Comparison of ENCODE assay signal across 19 cellular contexts in the genomic region with DNA sequence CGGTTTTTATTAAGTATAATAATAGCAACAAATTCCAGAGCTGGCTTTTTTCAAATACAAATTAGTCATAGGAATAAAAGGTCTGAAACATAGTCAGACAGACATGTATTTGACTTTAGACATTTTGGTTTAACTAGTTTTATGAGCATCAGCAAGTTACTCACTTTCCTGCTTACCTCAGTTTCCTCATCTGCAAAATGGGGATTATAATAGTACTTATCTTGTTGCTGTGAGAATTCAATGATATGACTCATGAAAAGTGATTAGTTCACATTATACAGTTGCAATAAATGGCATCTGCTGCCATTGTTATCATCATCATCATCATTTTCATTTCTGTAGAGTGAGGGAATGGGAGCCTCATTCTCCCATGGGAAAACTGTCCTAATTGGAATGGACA. TPM values are rescaled to one million over a fixed set of nuclear protein-coding genes. Genes with fewer than 3 reads are reported as not detected.
DNase-seq lines count a peak whose midpoint lies in the region; ATAC-seq, FAIRE-seq and TF ChIP-seq lines count a peak whose summit lies in the region.
"Had no signal": no experiment of that assay in that cellular context is flagged by ENCODE, and none has a peak within 500 bp of the region (broad histone marks: within the 10 kb centered on the region; RNA-seq: fewer than 3 reads in every experiment).

No MANE protein-coding gene starts in this region.

- WGBS in IMR-90 (ENCODE audit: extremely low coverage in 2 of 2, insufficient read length in 1 of 2), 2 experiments, result no CpG with 5 or more reads among the region's 1 CpG

- H3K27me3 Mint-ChIP-seq in activated CD4-positive, alpha-beta T cell treated with anti-CD3 and anti-CD28 coated beads, Interleukin-2, amount 10 ng/mL, durations not matched to agents 7 days and 5 days, result no peaks in the 10 kb centered on the region
- H3K27me3 Mint-ChIP-seq: B cell; CD4-positive, CD25-positive, alpha-beta regulatory T cell had no signal

- peak overlapping the region; percentile 83 for H2BK5ac ChIP-seq in IMR-90 (ENCODE audit: low read depth, low read length, poor library complexity, severe bottlenecking)

- dilution Hi-C loops in IMR-90 (cut with HindIII; ENCODE audit: low sequenced_read_pairs, unreplicated experiment), result no loop called here

- H3K9ac ChIP-seq in IMR-90 (ENCODE audit: low read depth, low read length), result no peak overlapping the region
- H3K9ac ChIP-seq: BLaER1 had no signal

- no peaks in the 10 kb centered on the region for H4K20me1 ChIP-seq in IMR-90 (ENCODE audit: insufficient read depth, low read length)
- H4K20me1 ChIP-seq: BLaER1 had no signal

- peak overlapping the region; percentile 53; the same call in 1 of the 2 replicates for H4K91ac ChIP-seq in IMR-90 (ENCODE audit: insufficient read depth, low read depth, low read length)

- peak overlapping the region; percentile 51; the same call in 2 of the 3 replicates for H2BK15ac ChIP-seq in IMR-90 (ENCODE audit: low read depth, low read length)

- peak overlapping the region; percentile 96 for H2BK20ac ChIP-seq in IMR-90 (ENCODE audit: low read depth, low read length)

- peak overlapping the region; percentile 91 for H2BK120ac ChIP-seq in IMR-90 (ENCODE audit: low read depth, low read length)

- peak; percentile 41 for FAIRE-seq in H54 (lab: Jason Lieb, UNC)
- FAIRE-seq in endometrium (lab: Jason Lieb, UNC), result peak; percentile 88
- FAIRE-seq: G401.6 had no signal

- TF ChIP-seq POLR2A in H54 (IDR thresholded peaks at IDR 0.05; ENCODE audit: low read depth, low read length), result no peak
- TF ChIP-seq POLR2A in IMR-90 (IDR thresholded peaks at IDR 0.05; ENCODE audit: low read depth, low read length), result no peak

- H3K9me3 ChIP-seq in IMR-90 (ENCODE audit: control insufficient read depth, insufficient read depth, low read length), result no peaks in the 10 kb centered on the region
- H3K9me3 ChIP-seq: BLaER1, Caco-2 had no signal

- H3K9me1 ChIP-seq in IMR-90 (ENCODE audit: insufficient read depth, low read length), result peaks cover 17% of the 10 kb centered on the region

- no peak overlapping the region for H2AK9ac ChIP-seq in IMR-90 (replicated peaks; ENCODE audit: low read depth, low read length, poor library complexity)

- peak; percentile 64 for DNase-seq in EH (ENCODE audit: low read depth)
- DNase-seq in H54 (ENCODE audit: insufficient read length, low spot score), result no peak
- DNase-seq in IMR-90, result no peak
- no peak for DNase-seq in activated CD4-positive, alpha-beta T cell treated with anti-CD3 and anti-CD28 coated beads, Interleukin-2, amount 10 ng/mL, durations not matched to agents 7 days and 5 days
- DNase-seq: Caco-2; CD4-positive, CD25-positive, alpha-beta regulatory T cell; CD8-positive, alpha-beta T cell; DMS153; DND-41; GOT3; H7 had no signal

- ATAC-seq in IMR-90 (ENCODE audit: low read depth) (no peak), GM18873 (IDR thresholded peaks at IDR 0.05; ENCODE audit: low FRiP score, unreplicated experiment) (no peak), GM21447 (IDR thresholded peaks at IDR 0.05; ENCODE audit: unreplicated experiment) (no peak)
- ATAC-seq: CD8-positive, alpha-beta T cell had no signal

- no peaks in the 10 kb centered on the region for H3K4me1 Mint-ChIP-seq in activated CD4-positive, alpha-beta T cell treated with anti-CD3 and anti-CD28 coated beads, Interleukin-2, amount 10 ng/mL, durations not matched to agents 7 days and 5 days
- H3K4me1 Mint-ChIP-seq: B cell had no signal

- no peaks in the 10 kb centered on the region for H3K9me3 Mint-ChIP-seq in activated CD4-positive, alpha-beta T cell treated with anti-CD3 and anti-CD28 coated beads, Interleukin-2, amount 10 ng/mL, durations not matched to agents 7 days and 5 days
- H3K9me3 Mint-ChIP-seq: CD4-positive, CD25-positive, alpha-beta regulatory T cell; CD8-positive, alpha-beta T cell had no signal

- peaks cover 32% of the 10 kb centered on the region for H3K4me1 ChIP-seq in IMR-90 (ENCODE audit: control insufficient read depth, insufficient read depth, low read length)
- H3K4me1 ChIP-seq: BLaER1 had no signal

- H3K36me3 ChIP-seq in IMR-90 (ENCODE audit: control insufficient read depth, insufficient read depth, low read length), result peaks cover 15% of the 10 kb centered on the region

- TF ChIP-seq RAD21 in IMR-90 (IDR thresholded peaks at IDR 0.05; ENCODE audit: low read length), result no peak

- H3K23ac ChIP-seq in IMR-90 (ENCODE audit: low read depth, low read length), result peak overlapping the region; percentile 83

- POLR2A ChIA-PET in IMR-90 (lab: Charles Lee; ENCODE audit: unreplicated experiment), result no interaction called here
- POLR2A ChIA-PET in activated CD4-positive, alpha-beta T cell treated with anti-CD3 and anti-CD28 coated beads, Interleukin-2, amount 10 ng/mL, durations not matched to agents 7 days and 5 days (lab: Charles Lee), result no interaction called here

- no peak overlapping the region for H2AFZ ChIP-seq in IMR-90 (replicated peaks; ENCODE audit: low read length, poor library complexity)

- H3K27ac ChIP-seq in IMR-90 (ENCODE audit: insufficient read depth, low read length), result peak overlapping the region; percentile 63; the same call in 1 of the 2 replicates
- H3K27ac ChIP-seq: 22Rv1, BLaER1, C4-2B had no signal

- H3K27me3 ChIP-seq in IMR-90 (ENCODE audit: control insufficient read depth, insufficient read depth, low read length), result no peaks in the 10 kb centered on the region
- H3K27me3 ChIP-seq: BLaER1 had no signal

- H3K4ac ChIP-seq in IMR-90 (ENCODE audit: low read depth, low read length), result peak overlapping the region; percentile 89

- peaks cover 64% of the 10 kb centered on the region for H3K36me3 Mint-ChIP-seq in activated CD4-positive, alpha-beta T cell treated with anti-CD3 and anti-CD28 coated beads, Interleukin-2, amount 10 ng/mL, durations not matched to agents 7 days and 5 days (ENCODE audit: low read depth)

- no peak overlapping the region for H3K4me3 ChIP-seq in IMR-90 (ENCODE audit: insufficient read depth, low read depth, low read length)
- H3K4me3 ChIP-seq: BLaER1 had no signal

- peak overlapping the region; percentile 7 to 61; a peak in 3 of 4 replicates for H4K8ac ChIP-seq in IMR-90 (ENCODE audit: low read depth in 2 of 2, low read length in 2 of 2)

- H3K14ac ChIP-seq in IMR-90 (replicated peaks; ENCODE audit: low read depth, low read length), result peak overlapping the region; percentile 71

- peak overlapping the region; percentile 72; the same call in 1 of the 2 replicates for H4K5ac ChIP-seq in IMR-90 (ENCODE audit: low read depth, low read length)

- peak overlapping the region; percentile 57 for H2AK5ac ChIP-seq in IMR-90 (ENCODE audit: low read depth, low read length)

- H3K4me3 Mint-ChIP-seq in activated CD4-positive, alpha-beta T cell treated with anti-CD3 and anti-CD28 coated beads, Interleukin-2, amount 10 ng/mL, durations not matched to agents 7 days and 5 days, result no peak overlapping the region
- H3K4me3 Mint-ChIP-seq: B cell; CD4-positive, CD25-positive, alpha-beta regulatory T cell; CD8-positive, alpha-beta T cell had no signal

- peak overlapping the region; percentile 10; the same call in 1 of the 2 replicates for H3K56ac ChIP-seq in IMR-90 (ENCODE audit: extremely low read depth, insufficient read depth, low read length)

- H3K27ac Mint-ChIP-seq in activated CD4-positive, alpha-beta T cell treated with anti-CD3 and anti-CD28 coated beads, Interleukin-2, amount 10 ng/mL, durations not matched to agents 7 days and 5 days, result no peak overlapping the region
- H3K27ac Mint-ChIP-seq: B cell; CD4-positive, CD25-positive, alpha-beta regulatory T cell; CD8-positive, alpha-beta T cell had no signal

- in situ Hi-C loops in IMR-90 (cut with MboI; ENCODE audit: low sequenced_read_pairs), result no loop called here

- CTCF ChIA-PET in IMR-90 (lab: Yijun Ruan, JAX), result interaction anchor here (1.6 kb wide), 1 partner anchor 16 kb away, joined by 4 read pairs; no protein-coding TSS in a partner anchor
- CTCF ChIA-PET in activated CD4-positive, alpha-beta T cell treated with anti-CD3 and anti-CD28 coated beads, Interleukin-2, amount 10 ng/mL, durations not matched to agents 7 days and 5 days (lab: Charles Lee), result no interaction called here

- BruUV-seq in IMR-90 (replicated peaks; lab: Mats Ljungman, UMichigan), result no TSS peak

- intact Hi-C loops in IMR-90 (cut with micrococcal nuclease), result no loop called here

- peak overlapping the region; percentile 97 for H3K18ac ChIP-seq in IMR-90 (ENCODE audit: low read depth, low read length)

- no peak overlapping the region for H3K4me2 ChIP-seq in IMR-90 (ENCODE audit: low read depth, low read length)
- H3K4me2 ChIP-seq: BLaER1 had no signal

- TF ChIP-seq CTCF in IMR-90 (conservative IDR thresholded peaks at IDR 0.05; ENCODE audit: low read depth, low read length), result no peak

- peaks cover 25 to 54% of the 10 kb centered on the region in 2 experiments for H3K79me1 ChIP-seq in IMR-90 (ENCODE audit: low read depth in 1 of 2, low read length in 2 of 2)

TF ChIP-seq in IMR-90, 13 proteins besides CTCF, POLR2A, EP300 and RAD21:
- no peak for TF ChIP-seq RFX5 (IDR thresholded peaks at IDR 0.05; ENCODE audit: low read depth, low read length)
- TF ChIP-seq CEBPB (IDR thresholded peaks at IDR 0.05; ENCODE audit: low read depth, low read length), result no peak
- peak; percentile 80 for TF ChIP-seq RCOR1 (IDR thresholded peaks at IDR 0.05; ENCODE audit: insufficient replicate concordance, low read length)

RNA-seq across cellular contexts. Expression of a gene that starts 33.5 kb away (rescaled TPM):
- total RNA-seq in IMR-90 (2012; rRNA removed), result 757 and 978 TPM in 2 replicates
- polyA plus RNA-seq in IMR-90 (2012; rRNA removed), result 1,117 and 1,235 TPM in 2 replicates
- 948 and 1,147 TPM in 2 replicates for polyA plus RNA-seq in IMR-90 (2012; cell fraction: cytosol; rRNA removed)
- polyA plus RNA-seq in IMR-90 (2012; cell fraction: nucleus; rRNA removed; ENCODE audit: low replicate concordance), result 396 and 625 TPM in 2 replicates
- total RNA-seq in activated CD4-positive, alpha-beta T cell treated with anti-CD3 and anti-CD28 coated beads, Interleukin-2, amount 10 ng/mL, durations not matched to agents 7 days and 5 days, result 10 to 100 TPM; 10.7 to 10.8 TPM
- total RNA-seq: Caco-2, H7 had no signal

RNA-seq across cellular contexts. Expression of a gene that starts 39.0 kb away (rescaled TPM):
- 28.1 and 32.8 TPM in 2 replicates for total RNA-seq in IMR-90 (2012; rRNA removed)
- 26.8 and 30.6 TPM in 2 replicates for polyA plus RNA-seq in IMR-90 (2012; rRNA removed)
- polyA plus RNA-seq in IMR-90 (2012; cell fraction: cytosol; rRNA removed), result 10.8 and 17.7 TPM in 2 replicates
- 41.6 and 41.8 TPM in 2 replicates for polyA plus RNA-seq in IMR-90 (2012; cell fraction: nucleus; rRNA removed; ENCODE audit: low replicate concordance)
- total RNA-seq in activated CD4-positive, alpha-beta T cell treated with anti-CD3 and anti-CD28 coated beads, Interleukin-2, amount 10 ng/mL, durations not matched to agents 7 days and 5 days, result 10 to 100 TPM; 39.7 to 45.4 TPM

Comparison
In these comparisons a context has a peak if more than half of its experiments do, and no peak if none do; other contexts are left out.
1. RNA of a gene that starts 33.5 kb away (total RNA-seq): 757 to 978 TPM in IMR-90; 10.7 to 10.8 TPM in activated CD4-positive, alpha-beta T cell treated with anti-CD3 and anti-CD28 coated beads, Interleukin-2, amount 10 ng/mL, durations not matched to agents 7 days and 5 days; every median in the first group is over 10 times any median in the second.